Comparison of ENCODE assay signal across 8 cellular contexts in genomic region chr17:59620518-59621259, GRCh38. TPM values are rescaled to one million over a fixed set of nuclear protein-coding genes. Genes with fewer than 3 reads are reported as not detected.
DNase-seq lines count a peak whose midpoint lies in the region; ATAC-seq and TF ChIP-seq lines count a peak whose summit lies in the region.

No MANE protein-coding gene starts in this region.

- H3K4me3 ChIP-seq in coronary artery (peak overlapping the region; percentile 93), lung (peak overlapping the region; percentile 93)

- DNase-seq in NCI-H1417 (lab: John Stamatoyannopoulos, UW): peak; percentile 29 to 77 (median 50)
- no peak for DNase-seq in NCI-H1417 treated with DMSO at 0.1 percent for 48 hours (lab: John Stamatoyannopoulos, UW)
- DNase-seq in NCI-H2196 (lab: John Stamatoyannopoulos, UW; ENCODE audit: unreplicated experiment): peak; percentile 38
- DNase-seq in activated CD4-positive, alpha-beta T cell treated with anti-CD3 and anti-CD28 coated beads, Interleukin-2, amount 10 ng/mL, durations not matched to agents 7 days and 5 days: peak; percentile 69
- peak; percentile 77 for DNase-seq in coronary artery (ENCODE audit: low spot score)
- peak; percentile 48 for DNase-seq in lung (ENCODE audit: low spot score)
- peak; percentile 30 for DNase-seq in stimulated activated CD8-positive, alpha-beta memory T cell treated with anti-CD3 and anti-CD28 coated beads, Interleukin-12 subunit alpha, Interleukin-12 subunit beta, amount 100 ng/mL, for 4 hours (ENCODE audit: low read depth)

- peaks cover 3 to 19% of the 10 kb centered on the region in 2 donors for H3K4me1 ChIP-seq in lung (ENCODE audit: control insufficient read depth in 2 of 2, insufficient read depth in 2 of 2, low read length in 2 of 2)

- ATAC-seq in lung (ENCODE audit: insufficient read depth, low FRiP score): no peak
- ATAC-seq in HG03342 (IDR thresholded peaks at IDR 0.05; ENCODE audit: unreplicated experiment): no peak

- H3K27ac Mint-ChIP-seq in activated CD4-positive, alpha-beta T cell treated with anti-CD3 and anti-CD28 coated beads, Interleukin-2, amount 10 ng/mL, durations not matched to agents 7 days and 5 days: peak overlapping the region; percentile 99

- H3K4me1 Mint-ChIP-seq in activated CD4-positive, alpha-beta T cell treated with anti-CD3 and anti-CD28 coated beads, Interleukin-2, amount 10 ng/mL, durations not matched to agents 7 days and 5 days: peaks cover 60% of the 10 kb centered on the region

- H3K9me3 Mint-ChIP-seq in activated CD4-positive, alpha-beta T cell treated with anti-CD3 and anti-CD28 coated beads, Interleukin-2, amount 10 ng/mL, durations not matched to agents 7 days and 5 days: no peaks in the 10 kb centered on the region

- CTCF ChIA-PET in activated CD4-positive, alpha-beta T cell treated with anti-CD3 and anti-CD28 coated beads, Interleukin-2, amount 10 ng/mL, durations not matched to agents 7 days and 5 days (lab: Charles Lee): no interaction called here

- WGBS in lung, 2 donors: 3 to 4% methylated on average over 14 of the region's 14 CpGs

- H3K9me3 ChIP-seq in lung (ENCODE audit: control insufficient read depth in 2 of 2, insufficient read depth in 1 of 2, low read length in 1 of 2): no peaks in the 10 kb centered on the region

- no peaks in the 10 kb centered on the region for H3K27me3 ChIP-seq in lung (ENCODE audit: control insufficient read depth, insufficient read depth)

- peak overlapping the region; percentile 91 for H3K4me3 Mint-ChIP-seq in activated CD4-positive, alpha-beta T cell treated with anti-CD3 and anti-CD28 coated beads, Interleukin-2, amount 10 ng/mL, durations not matched to agents 7 days and 5 days

- TF ChIP-seq CTCF in coronary artery (IDR thresholded peaks at IDR 0.05) (no peak), lung (IDR thresholded peaks at IDR 0.05; ENCODE audit: control extremely low read depth, extremely low read depth) (no peak)

- H3K27ac ChIP-seq in coronary artery: peak overlapping the region; percentile 94 to 99
- H3K27ac ChIP-seq in lung (ENCODE audit: low read depth in 1 of 2, low read length in 1 of 2): peak overlapping the region; percentile 94 to 96

- POLR2A ChIA-PET in activated CD4-positive, alpha-beta T cell treated with anti-CD3 and anti-CD28 coated beads, Interleukin-2, amount 10 ng/mL, durations not matched to agents 7 days and 5 days (lab: Charles Lee): no interaction called here

- H3K27me3 Mint-ChIP-seq in activated CD4-positive, alpha-beta T cell treated with anti-CD3 and anti-CD28 coated beads, Interleukin-2, amount 10 ng/mL, durations not matched to agents 7 days and 5 days: no peaks in the 10 kb centered on the region

- H3K36me3 ChIP-seq in lung (ENCODE audit: control insufficient read depth in 2 of 2, insufficient read depth in 2 of 2, low read length in 2 of 2): peaks cover 0 to 1% of the 10 kb centered on the region in 2 donors

- H3K36me3 Mint-ChIP-seq in activated CD4-positive, alpha-beta T cell treated with anti-CD3 and anti-CD28 coated beads, Interleukin-2, amount 10 ng/mL, durations not matched to agents 7 days and 5 days (ENCODE audit: low read depth): peaks cover 21% of the 10 kb centered on the region

RNA-seq across cellular contexts. Expression of gene CLTC, which starts 1.0 kb away (rescaled TPM):
- total RNA-seq in activated CD4-positive, alpha-beta T cell treated with anti-CD3 and anti-CD28 coated beads, Interleukin-2, amount 10 ng/mL, durations not matched to agents 7 days and 5 days: 100 to 1,000 TPM; 135 to 140 TPM
- 100 to 1,000 TPM; 232 to 246 TPM for total RNA-seq in lung
- 10 to 100 TPM; 87.7 to 92.0 TPM for polyA plus RNA-seq in lung

RNA-seq across cellular contexts. Expression of gene DHX40, which starts 55.3 kb away (rescaled TPM):
- 10 to 100 TPM; 17.9 to 18.4 TPM for total RNA-seq in activated CD4-positive, alpha-beta T cell treated with anti-CD3 and anti-CD28 coated beads, Interleukin-2, amount 10 ng/mL, durations not matched to agents 7 days and 5 days
- 10 to 100 TPM; 21.7 to 74.5 TPM for total RNA-seq in lung
- 10 to 100 TPM; 12.5 to 18.3 TPM for polyA plus RNA-seq in lung
